28 cellular contexts compared by ENCODE assay signal in genomic region chr3:25823314-25823713, GRCh38.
"Had no signal": no experiment of that assay in that cellular context is flagged by ENCODE, and none has a peak within 500 bp of the region (broad histone marks: within the 10 kb centered on the region; RNA-seq: fewer than 3 reads in every experiment).

No MANE protein-coding gene starts in this region.

- H3K27me3 ChIP-seq: colonic mucosa, gastroesophageal sphincter, heart left ventricle, ovary, suprapubic skin, transverse colon, upper lobe of right lung, uterus had no signal

- DNase-seq: colonic mucosa; effector CD8-positive, alpha-beta T cell; endodermal cell; foreskin fibroblast; heart left ventricle; hippocampal formation; left ventricle myocardium superior; lower lobe of right lung; naive thymus-derived CD8-positive, alpha-beta T cell; nephron progenitor cell; nucleus accumbens; ovary; posterior cingulate gyrus; psoas muscle; right cardiac atrium; small intestine; stimulated activated CD4-positive, alpha-beta T cell treated with anti-CD3 and anti-CD28 coated beads, Interleukin-15, amount 100 ng/mL, for 24 hours; stimulated activated CD4-positive, alpha-beta T cell treated with anti-CD3 and anti-CD28 coated beads, Interleukin-2, amount 100 ng/mL, for 48 hours; stimulated activated CD8-positive, alpha-beta memory T cell treated with anti-CD3 and anti-CD28 coated beads, Interleukin-4, amount 100 ng/mL, for 48 hours; stimulated activated naive CD4-positive, alpha-beta T cell; stimulated activated naive CD8-positive, alpha-beta T cell treated with anti-CD3 and anti-CD28 coated beads, Interleukin-15, amount 100 ng/mL, for 72 hours; transverse colon; upper lobe of right lung; uterus had no signal

- H3K9me3 ChIP-seq: colonic mucosa, gastroesophageal sphincter, heart left ventricle, lower lobe of right lung, ovary, psoas muscle, suprapubic skin, transverse colon, upper lobe of right lung, uterus had no signal

- ATAC-seq: esophagus mucosa; gastroesophageal sphincter; heart left ventricle; left ventricle myocardium superior; lower lobe of right lung; naive thymus-derived CD8-positive, alpha-beta T cell; right cardiac atrium; stimulated activated naive CD8-positive, alpha-beta T cell treated with anti-CD3 and anti-CD28 coated beads, Interleukin-15, amount 100 ng/mL, for 72 hours; upper lobe of right lung had no signal

- H3K4me1 ChIP-seq: colonic mucosa, gastroesophageal sphincter, heart left ventricle, lower lobe of right lung, psoas muscle, upper lobe of right lung, uterus had no signal

- H3K4me3 ChIP-seq: colonic mucosa, gastroesophageal sphincter, heart left ventricle, lower lobe of right lung, ovary, psoas muscle, suprapubic skin, transverse colon, upper lobe of right lung, uterus had no signal

- H3K27ac ChIP-seq: colonic mucosa, epithelial cell of prostate, gastroesophageal sphincter, heart left ventricle, lower lobe of right lung, ovary, psoas muscle, suprapubic skin, transverse colon, upper lobe of right lung, uterus had no signal

- H3K36me3 ChIP-seq: colonic mucosa, gastroesophageal sphincter, heart left ventricle, lower lobe of right lung, ovary, suprapubic skin, transverse colon, upper lobe of right lung, uterus had no signal
